33 cellular contexts compared by ENCODE assay signal in genomic region chr7:141949068-141949467, GRCh38. TPM values are rescaled to one million over a fixed set of nuclear protein-coding genes. Genes with fewer than 3 reads are reported as not detected.
"Had no signal": no experiment of that assay in that cellular context is flagged by ENCODE, and none has a peak within 500 bp of the region (broad histone marks: within the 10 kb centered on the region; RNA-seq: fewer than 3 reads in every experiment).

No MANE protein-coding gene starts in this region.

- DNase-seq: activated CD4-positive, alpha-beta memory T cell treated with anti-CD3 and anti-CD28 coated beads, Interleukin-2, amount 10 ng/mL, durations not matched to agents 7 days and 5 days; activated CD4-positive, alpha-beta T cell treated with anti-CD3 and anti-CD28 coated beads for 1 hour; activated CD4-positive, alpha-beta T cell treated with anti-CD3 and anti-CD28 coated beads for 48 hours; activated CD4-positive, CD25-positive, alpha-beta regulatory T cell; activated CD8-positive, alpha-beta memory T cell treated with anti-CD3 and anti-CD28 coated beads for 24 hours; activated CD8-positive, alpha-beta memory T cell treated with anti-CD3 and anti-CD28 coated beads, Interleukin-2, amount 10 ng/mL, durations not matched to agents 7 days and 5 days; activated CD8-positive, alpha-beta memory T cell treated with anti-CD3 and anti-CD28 coated beads, Interleukin-2, amount 50 U/mL, for 48 hours; activated effector memory CD4-positive, alpha-beta T cell treated with anti-CD3 and anti-CD28 coated beads, Interleukin-2, amount 50 U/mL, for 16 hours; activated naive CD4-positive, alpha-beta T cell; activated naive CD4-positive, alpha-beta T cell treated with anti-CD3 and anti-CD28 coated beads, Interleukin-2, amount 50 U/mL, for 16 hours; activated naive CD8-positive, alpha-beta T cell treated with anti-CD3 and anti-CD28 coated beads for 36 hours; activated T-cell treated with anti-CD3 and anti-CD28 coated beads, Interleukin-2, amount 50 U/mL, for 48 hours; amygdala; colonic mucosa; MM.1S; NCI-H1092 treated with DMSO at 0.1 percent for 48 hours; NCI-H1417; NCI-H146; NCI-H187; NCI-H2081 treated with DMSO at 0.1 percent for 48 hours; NCI-H226; NCI-H446 treated with DMSO at 0.1 percent for 48 hours; NCI-H524; PC-9; SJCRH30; T1000; WERI-Rb-1 had no signal

- H3K4me1 Mint-ChIP-seq: activated CD4-positive, alpha-beta memory T cell treated with anti-CD3 and anti-CD28 coated beads, Interleukin-2, amount 10 ng/mL, durations not matched to agents 7 days and 5 days; activated CD8-positive, alpha-beta memory T cell treated with anti-CD3 and anti-CD28 coated beads, Interleukin-2, amount 10 ng/mL, durations not matched to agents 7 days and 5 days; central memory CD8-positive, alpha-beta T cell had no signal

- H3K4me3 Mint-ChIP-seq: activated CD4-positive, alpha-beta memory T cell treated with anti-CD3 and anti-CD28 coated beads, Interleukin-2, amount 10 ng/mL, durations not matched to agents 7 days and 5 days; activated CD8-positive, alpha-beta memory T cell treated with anti-CD3 and anti-CD28 coated beads, Interleukin-2, amount 10 ng/mL, durations not matched to agents 7 days and 5 days; activated naive CD8-positive, alpha-beta T cell treated with anti-CD3 and anti-CD28 coated beads for 36 hours; central memory CD8-positive, alpha-beta T cell had no signal

- H3K27ac Mint-ChIP-seq: activated CD4-positive, alpha-beta memory T cell treated with anti-CD3 and anti-CD28 coated beads, Interleukin-2, amount 10 ng/mL, durations not matched to agents 7 days and 5 days; activated CD8-positive, alpha-beta memory T cell treated with anti-CD3 and anti-CD28 coated beads, Interleukin-2, amount 10 ng/mL, durations not matched to agents 7 days and 5 days; activated naive CD8-positive, alpha-beta T cell treated with anti-CD3 and anti-CD28 coated beads for 36 hours had no signal

- H3K9me3 Mint-ChIP-seq: activated CD4-positive, alpha-beta memory T cell treated with anti-CD3 and anti-CD28 coated beads, Interleukin-2, amount 10 ng/mL, durations not matched to agents 7 days and 5 days; activated naive CD8-positive, alpha-beta T cell treated with anti-CD3 and anti-CD28 coated beads for 36 hours; central memory CD8-positive, alpha-beta T cell had no signal

- ATAC-seq: activated CD8-positive, alpha-beta memory T cell treated with anti-CD3 and anti-CD28 coated beads, Interleukin-2, amount 10 ng/mL, durations not matched to agents 7 days and 5 days; Right ventricle myocardium inferior had no signal

- H3K27me3 Mint-ChIP-seq: activated CD4-positive, alpha-beta memory T cell treated with anti-CD3 and anti-CD28 coated beads, Interleukin-2, amount 10 ng/mL, durations not matched to agents 7 days and 5 days; activated CD8-positive, alpha-beta memory T cell treated with anti-CD3 and anti-CD28 coated beads, Interleukin-2, amount 10 ng/mL, durations not matched to agents 7 days and 5 days had no signal

- H3K36me3 Mint-ChIP-seq: activated CD8-positive, alpha-beta memory T cell treated with anti-CD3 and anti-CD28 coated beads, Interleukin-2, amount 10 ng/mL, durations not matched to agents 7 days and 5 days; activated naive CD8-positive, alpha-beta T cell treated with anti-CD3 and anti-CD28 coated beads for 36 hours had no signal

- H3K4me3 ChIP-seq: ascending aorta, cardiac muscle cell, colonic mucosa, PC-9, SJCRH30, SK-N-MC had no signal

RNA-seq across cellular contexts. Expression of gene CLEC5A, which starts 2.3 kb away (rescaled TPM):
- polyA plus RNA-seq: cardiac muscle cell had no signal

RNA-seq across cellular contexts. Expression of gene TAS2R38, which starts 24.5 kb away (rescaled TPM):
- polyA plus RNA-seq: adipose tissue, cardiac muscle cell had no signal

RNA-seq across cellular contexts. Expression of gene OR9A4, which starts 32.9 kb away (rescaled TPM):
- polyA plus RNA-seq: adipose tissue, cardiac muscle cell had no signal

RNA-seq across cellular contexts. Expression of gene MGAM, which starts 46.6 kb away (rescaled TPM):
- polyA plus RNA-seq: cardiac muscle cell had no signal
